ENCODE assay signal across 17 cellular contexts in genomic region chr6:61977951-61978350, GRCh38.
"Had no signal": no experiment of that assay in that cellular context is flagged by ENCODE, and none has a peak within 500 bp of the region (broad histone marks: within the 10 kb centered on the region; RNA-seq: fewer than 3 reads in every experiment).

No MANE protein-coding gene starts in this region.

- DNase-seq: activated CD4-positive, alpha-beta T cell treated with anti-CD3 and anti-CD28 coated beads for 4 hours; activated CD4-positive, alpha-beta T cell treated with anti-CD3 and anti-CD28 coated beads, Interleukin-2, amount 50 U/mL, for 48 hours; activated CD4-positive, CD25-positive, alpha-beta regulatory T cell; activated effector memory CD4-positive, alpha-beta T cell treated with Interleukin-2 at 50 U/mL for 16 hours; activated naive CD4-positive, alpha-beta T cell treated with anti-CD3 and anti-CD28 coated beads, Interleukin-2, amount 10 ng/mL, durations not matched to agents 7 days and 5 days; activated T-cell treated with anti-CD3 and anti-CD28 coated beads, Interleukin-2, amount 50 U/mL, for 48 hours; amygdala; cerebellar nuclear complex; esophagus squamous epithelium; gastrocnemius medialis; hippocampal formation; kidney glomerular epithelial cell; left ventricle myocardium inferior; naive thymus-derived CD8-positive, alpha-beta T cell; posterior cingulate gyrus; small intestine; stomach had no signal
